Comparison of ENCODE assay signal across 9 cellular contexts in genomic region chr19:3368441-3368795, GRCh38. TPM values are rescaled to one million over a fixed set of nuclear protein-coding genes. Genes with fewer than 3 reads are reported as not detected.
DNase-seq lines count a peak whose midpoint lies in the region; ATAC-seq, FAIRE-seq and TF ChIP-seq lines count a peak whose summit lies in the region.
"Had no signal": no experiment of that assay in that cellular context is flagged by ENCODE, and none has a peak within 500 bp of the region (broad histone marks: within the 10 kb centered on the region; RNA-seq: fewer than 3 reads in every experiment).

No MANE protein-coding gene starts in this region.

- no TSS peak for BruUV-seq in HCT116 (replicated peaks; lab: Mats Ljungman, UMichigan)

- POLR2A ChIA-PET in HCT116 (lab: Charles Lee): no interaction called here

- FAIRE-seq in kidney (lab: Jason Lieb, UNC): no peak

- intact Hi-C loops in HCT116 (cut with micrococcal nuclease) (no loop called here), adrenal gland (cut with DNase I) (loop anchor here in 1 of 2 donors (5.0 kb wide), 1 partner anchor 34 kb away; no protein-coding TSS in a partner anchor), kidney (cut with DNase I) (no loop called here)

- WGBS in adrenal gland, 4 donors: 14 to 34% (median 26%) methylated on average over 4 to 5 of the region's 5 CpGs

- H3K36me3 ChIP-seq in HCT116 (ENCODE audit: control insufficient read depth in 1 of 2, insufficient read depth in 2 of 2, low read length in 2 of 2) (no peaks in the 10 kb centered on the region; a peak in 1 of 4 replicates), adrenal gland (replicated peaks in 1 of 2) (no peaks in the 10 kb centered on the region), kidney (ENCODE audit: control insufficient read depth in 1 of 2, insufficient read depth in 2 of 2, low read length in 2 of 2) (no peaks in the 10 kb centered on the region)
- no peaks in the 10 kb centered on the region for H3K36me3 ChIP-seq in effector memory CD4-positive, alpha-beta T cell (ENCODE audit: control insufficient read depth, insufficient read depth, low read length)

- H3K4me1 ChIP-seq in HCT116 (ENCODE audit: control insufficient read depth in 1 of 2, insufficient read depth in 2 of 2, low read length in 2 of 2) (peaks cover 16 to 53% of the 10 kb centered on the region in 2 experiments), adrenal gland (replicated peaks in 1 of 2) (peaks cover 43 to 60% of the 10 kb centered on the region in 2 donors), kidney (ENCODE audit: control insufficient read depth in 1 of 2, insufficient read depth in 1 of 2, low read depth in 1 of 2, low read length in 2 of 2) (peaks cover 35 to 37% of the 10 kb centered on the region in 2 donors)
- peaks cover 17% of the 10 kb centered on the region for H3K4me1 ChIP-seq in effector memory CD4-positive, alpha-beta T cell (ENCODE audit: control insufficient read depth, insufficient read depth, low read length, poor library complexity, severe bottlenecking)

- RAD21 ChIA-PET in HCT116 (lab: Charles Lee; ENCODE audit: low non-redundant PET in 1 of 2, low total read pairs in 2 of 2, uncharacterized antibody in 2 of 2, unreplicated experiment in 2 of 2): no interaction called here

- H3K27me3 ChIP-seq in HCT116 (ENCODE audit: insufficient read depth, low read length) (no peaks in the 10 kb centered on the region), adrenal gland (no peaks in the 10 kb centered on the region)
- H3K27me3 ChIP-seq in effector memory CD4-positive, alpha-beta T cell (replicated peaks; ENCODE audit: control insufficient read depth, insufficient read depth, low read length, poor library complexity, severe bottlenecking): no peaks in the 10 kb centered on the region

- H4K20me1 ChIP-seq in HCT116 (ENCODE audit: insufficient read depth): no peaks in the 10 kb centered on the region

- H3K9ac ChIP-seq in HCT116 (ENCODE audit: low read length) (peak overlapping the region; percentile 100), kidney (ENCODE audit: low read length in 2 of 2) (peak overlapping the region; percentile 51 to 70)

- TF ChIP-seq RAD21 in HCT116 (IDR thresholded peaks at IDR 0.05; ENCODE audit: low read depth): no peak

- peak overlapping the region; percentile 98 for H3K4me2 ChIP-seq in HCT116 (ENCODE audit: low read length)

- no peak overlapping the region for H2AFZ ChIP-seq in HCT116 (ENCODE audit: low read depth, low read length, poor library complexity, severe bottlenecking)

- no peak for TF ChIP-seq CTCF in HCT116 (IDR thresholded peaks at IDR 0.05 in 2 of 3, conservative IDR thresholded peaks at IDR 0.05 in 1 of 3; ENCODE audit: borderline replicate concordance in 1 of 3, insufficient read depth in 1 of 3, low read depth in 2 of 3, low read length in 2 of 3)
- TF ChIP-seq CTCF in adrenal gland (IDR thresholded peaks at IDR 0.05): no peak
- TF ChIP-seq CTCF in kidney (IDR thresholded peaks at IDR 0.05; ENCODE audit: borderline replicate concordance, extremely low read depth, insufficient read depth): no peak
- no peak for TF ChIP-seq CTCF in GM10266 (IDR thresholded peaks at IDR 0.05; ENCODE audit: control insufficient read depth, insufficient read depth, low read depth, missing control alignments)

- H3K9me2 ChIP-seq in HCT116 (ENCODE audit: insufficient read depth): no peaks in the 10 kb centered on the region

- H3K4me3 ChIP-seq in HCT116 (replicated peaks in 1 of 2; ENCODE audit: low read depth in 1 of 2, low read length in 2 of 2) (no peak overlapping the region), adrenal gland (peak overlapping the region in 3 of 4 donors; percentile 72 to 94 (median 90)), kidney (ENCODE audit: low read length in 2 of 2) (peak overlapping the region; percentile 0 to 72)
- no peak overlapping the region for H3K4me3 ChIP-seq in effector memory CD4-positive, alpha-beta T cell (ENCODE audit: insufficient read depth, low read depth, low read length, poor library complexity, severe bottlenecking)

- peaks cover 93% of the 10 kb centered on the region for H3K79me2 ChIP-seq in HCT116 (ENCODE audit: insufficient read depth, low read length)

- ATAC-seq in HCT116: no peak
- ATAC-seq in GM21515 (IDR thresholded peaks at IDR 0.05; ENCODE audit: unreplicated experiment): no peak

- TF ChIP-seq POLR2A in HCT116 (IDR thresholded peaks at IDR 0.05; ENCODE audit: borderline replicate concordance, extremely low read depth, insufficient read depth, insufficient read length) (no peak), adrenal gland (IDR thresholded peaks at IDR 0.05) (no peak)

- DNase-seq in HCT116 (ENCODE audit: low read depth, low spot score) (no peak), adrenal gland (peak in 2 of 7 donors; percentile 27 to 38), kidney (no peak), substantia nigra (lab: John Stamatoyannopoulos, UW) (peak in 1 of 49 donors; percentile 27), GM10266 (ENCODE audit: extremely low spot score) (no peak), dedifferentiated amniotic fluid mesenchymal stem cell (ENCODE audit: extremely low spot score) (no peak)
- no peak for DNase-seq in effector memory CD4-positive, alpha-beta T cell
- DNase-seq: activated CD8-positive, alpha-beta memory T cell treated with anti-CD3 and anti-CD28 coated beads for 24 hours had no signal

- H3K27ac ChIP-seq in HCT116 (ENCODE audit: low read depth, low read length): peak overlapping the region; percentile 88; the same call in 1 of the 2 replicates
- H3K27ac ChIP-seq in adrenal gland: peak overlapping the region; percentile 95 to 100 (median 98)
- H3K27ac ChIP-seq in kidney (ENCODE audit: low read depth in 2 of 2, low read length in 2 of 2): peak overlapping the region; percentile 92 to 94
- H3K27ac ChIP-seq in substantia nigra (ENCODE audit: low read depth, low read length, poor library complexity, severe bottlenecking): peak overlapping the region; percentile 86
- H3K27ac ChIP-seq in effector memory CD4-positive, alpha-beta T cell (ENCODE audit: insufficient read depth, low read length, poor library complexity, severe bottlenecking): no peak overlapping the region

- no peaks in the 10 kb centered on the region for H3K9me3 ChIP-seq in HCT116 (ENCODE audit: control insufficient read depth in 1 of 2, insufficient read depth in 1 of 2, low read depth in 1 of 2, low read length in 2 of 2)
- no peaks in the 10 kb centered on the region for H3K9me3 ChIP-seq in adrenal gland (replicated peaks in 1 of 3)
- no peaks in the 10 kb centered on the region for H3K9me3 ChIP-seq in kidney (ENCODE audit: control insufficient read depth in 1 of 2, low read length in 2 of 2)
- H3K9me3 ChIP-seq in effector memory CD4-positive, alpha-beta T cell (ENCODE audit: control insufficient read depth, low read length): no peaks in the 10 kb centered on the region

- CTCF ChIA-PET in HCT116 (lab: Charles Lee): no interaction called here

TF ChIP-seq in HCT116, 20 proteins besides CTCF, POLR2A, EP300 and RAD21 (continues in another document):
- TF ChIP-seq TCF7L2 (IDR thresholded peaks at IDR 0.05; ENCODE audit: borderline replicate concordance, extremely low read depth, insufficient read depth, insufficient read length): no peak
- no peak for TF ChIP-seq POLR2AphosphoS5 (IDR thresholded peaks at IDR 0.05; ENCODE audit: low read depth, low read length)
- no peak for TF ChIP-seq ATF3 (IDR thresholded peaks at IDR 0.05)
- no peak for TF ChIP-seq ZNF274 (IDR thresholded peaks at IDR 0.05; ENCODE audit: low read depth, low read length)
- TF ChIP-seq REST (IDR thresholded peaks at IDR 0.05; ENCODE audit: low read depth): no peak
- TF ChIP-seq CEBPB (IDR thresholded peaks at IDR 0.05; ENCODE audit: low read depth): no peak
- no peak for TF ChIP-seq SP1 (IDR thresholded peaks at IDR 0.05; ENCODE audit: low read depth)
- no peak for TF ChIP-seq SIN3A (IDR thresholded peaks at IDR 0.05; ENCODE audit: low read depth)
- TF ChIP-seq SRF (IDR thresholded peaks at IDR 0.05; ENCODE audit: low read depth): no peak
- TF ChIP-seq YY1 (IDR thresholded peaks at IDR 0.05; ENCODE audit: extremely low read depth, insufficient replicate concordance, low read depth, low read length): no peak
- TF ChIP-seq MAX (IDR thresholded peaks at IDR 0.05): no peak
- TF ChIP-seq FOSL1 (IDR thresholded peaks at IDR 0.05; ENCODE audit: low read depth): no peak

RNA-seq across cellular contexts. Expression of gene NFIC, which starts 2.0 kb away (rescaled TPM):
- total RNA-seq in HCT116 (2021; ENCODE audit: unreplicated experiment) (116 TPM), adrenal gland (100 to 1,000 TPM; 124 to 329 (median 236) TPM), kidney (173 TPM)
- polyA plus RNA-seq in HCT116 (2012): 42.8 and 55.4 TPM in 2 replicates
- polyA plus RNA-seq in adrenal gland (100 to 1,000 TPM in 1 of 3 donors, 10 to 100 TPM in 2; 34.9 to 154 (median 69.2) TPM), kidney (ENCODE audit: insufficient read depth, low read depth, low replicate concordance) (20.3 TPM)

Comparison
In these comparisons a context has a peak if more than half of its experiments do, and no peak if none do; other contexts are left out.
1. H3K4me3 ChIP-seq: peak in adrenal gland (3 of 4) and kidney (2 of 2); none in HCT116 (0 of 2) and effector memory CD4-positive, alpha-beta T cell (single experiment).